ENCODE assay signal across 9 cellular contexts in genomic region chr2:100818003-100818605, GRCh38. TPM values are rescaled to one million over a fixed set of nuclear protein-coding genes. Genes with fewer than 3 reads are reported as not detected.
A peak's percentile ranks its signal among the peaks of the same experiment; 100 is the strongest.
DNase-seq lines count a peak whose midpoint lies in the region; ATAC-seq, FAIRE-seq and TF ChIP-seq lines count a peak whose summit lies in the region.
"Had no signal": no experiment of that assay in that cellular context is flagged by ENCODE, and none has a peak within 500 bp of the region (broad histone marks: within the 10 kb centered on the region; RNA-seq: fewer than 3 reads in every experiment).

No MANE protein-coding gene starts in this region.

- no peaks in the 10 kb centered on the region for H3K36me3 ChIP-seq in muscle layer of duodenum (ENCODE audit: control insufficient read depth in 1 of 2, insufficient read depth in 2 of 2, low read length in 2 of 2)

- peak in 1 of 2 experiments; percentile 32 for DNase-seq in A549 (ENCODE audit: low read depth in 1 of 2, low spot score in 1 of 2)
- peak; percentile 53 for DNase-seq in RWPE1 (ENCODE audit: low spot score)
- DNase-seq in epithelial cell of prostate (ENCODE audit: low read depth, low spot score): no peak
- DNase-seq in NK-92 treated with Interleukin-12 subunit alpha and Interleukin-12 subunit beta, amount 100 ng/mL, for 24 hours (lab: John Stamatoyannopoulos, UW): no peak
- no peak for DNase-seq in NCI-H2081 (lab: John Stamatoyannopoulos, UW)

- TF ChIP-seq POLR2A in A549 (IDR thresholded peaks at IDR 0.05; ENCODE audit: low read length): no peak

- no peak for FAIRE-seq in A549 (lab: Jason Lieb, UNC)
- FAIRE-seq: G401.6 had no signal

- peaks cover 27% of the 10 kb centered on the region for H3K4me1 ChIP-seq in A549
- H3K4me1 ChIP-seq in muscle layer of duodenum (ENCODE audit: control insufficient read depth in 1 of 2, insufficient read depth in 2 of 2, low read length in 2 of 2): peaks cover 3 to 8% of the 10 kb centered on the region in 2 donors

- H3K27me3 ChIP-seq in muscle layer of duodenum (ENCODE audit: low read depth, low read length): no peaks in the 10 kb centered on the region

- H3K27ac ChIP-seq in A549: peak overlapping the region; percentile 97 to 98
- H3K27ac ChIP-seq in RWPE1: peak overlapping the region; percentile 88
- peak overlapping the region; percentile 97 for H3K27ac ChIP-seq in epithelial cell of prostate
- H3K27ac ChIP-seq in muscle layer of duodenum (ENCODE audit: low read length): no peak overlapping the region

- H3K9me3 ChIP-seq in A549 (no peaks in the 10 kb centered on the region), muscle layer of duodenum (ENCODE audit: control insufficient read depth in 1 of 2, low read length in 2 of 2) (no peaks in the 10 kb centered on the region)

- no peak for TF ChIP-seq EP300 in A549 (IDR thresholded peaks at IDR 0.05)

- H3K4me3 ChIP-seq in A549 (peak overlapping the region; percentile 96), muscle layer of duodenum (ENCODE audit: low read depth in 1 of 2, low read length in 2 of 2) (peak overlapping the region; percentile 52 to 63)

- no peak for TF ChIP-seq CTCF in A549 (IDR thresholded peaks at IDR 0.05)
- TF ChIP-seq CTCF in RWPE1 (conservative IDR thresholded peaks at IDR 0.05; ENCODE audit: low read depth): no peak

- WGBS in A549 (ENCODE audit: missing lambda C conversion rate): 25% methylated on average over 16 of the region's 16 CpGs

- H3K4me2 ChIP-seq in A549: peak overlapping the region; percentile 91

- POLR2A ChIA-PET in A549 (lab: Yijun Ruan, JAX) (interaction anchor here (1.6 to 2.4 kb wide), 2 partner anchors 84 to 85 kb away, joined by 7 to 16 read pairs; no protein-coding TSS in a partner anchor), RWPE1 (lab: Yijun Ruan, JAX; ENCODE audit: low non-redundant PET) (no interaction called here)

- no peak for TF ChIP-seq RAD21 in A549 (conservative IDR thresholded peaks at IDR 0.05 in 1 of 2, IDR thresholded peaks at IDR 0.05 in 1 of 2)

- no peak; a peak in 1 of 6 replicates for ATAC-seq in A549
- no peak for ATAC-seq in HG02840 (IDR thresholded peaks at IDR 0.05; ENCODE audit: low FRiP score, unreplicated experiment)
- ATAC-seq in HG02588 (IDR thresholded peaks at IDR 0.05; ENCODE audit: unreplicated experiment): no peak

- CTCF ChIA-PET in A549 (lab: Yijun Ruan, JAX): interaction anchor here (0.6 to 1.8 kb wide), 9 partner anchors 9 to 208 kb away, joined by 3 to 10 read pairs (median 5); no protein-coding TSS in a partner anchor
- CTCF ChIA-PET in RWPE1 (lab: Yijun Ruan, JAX): interaction anchor here (0.6 to 1.0 kb wide), 3 partner anchors 10 to 88 kb away, joined by 3 read pairs; no protein-coding TSS in a partner anchor

TF ChIP-seq in A549, 52 proteins besides CTCF, POLR2A, EP300 and RAD21:
- TF ChIP-seq ZFP36 (IDR thresholded peaks at IDR 0.05; ENCODE audit: borderline replicate concordance, partially characterized antibody) (peak; percentile 20), KDM1A (IDR thresholded peaks at IDR 0.05; ENCODE audit: low read depth) (no peak)

RNA-seq across cellular contexts. Expression of gene NPAS2, which starts 1.8 kb away (rescaled TPM):
- polyA plus RNA-seq in A549 (2011; rRNA removed): 56.1 and 106 TPM in 2 replicates
- 51.6 and 76.5 TPM in 2 replicates for polyA plus RNA-seq in A549 (2012; cell fraction: cytosol; rRNA removed)
- polyA plus RNA-seq in A549 (2012; cell fraction: nucleus; rRNA removed): 147 and 167 TPM in 2 replicates
- 27.5 to 31.5 TPM (median 31.4 TPM) in 3 replicates for polyA plus RNA-seq in A549 (2017; fragmentation: RNase III; extraction: RNeasy Plus Mini Kit Qiagen cat#74134 plus additional on column Dnase treatment)
- 73.2 and 96.6 TPM in 2 replicates for polyA minus RNA-seq in A549 (2011; rRNA and poly(A)+ RNA removed)
